Comparison of ENCODE assay signal across 13 cellular contexts in the genomic region with DNA sequence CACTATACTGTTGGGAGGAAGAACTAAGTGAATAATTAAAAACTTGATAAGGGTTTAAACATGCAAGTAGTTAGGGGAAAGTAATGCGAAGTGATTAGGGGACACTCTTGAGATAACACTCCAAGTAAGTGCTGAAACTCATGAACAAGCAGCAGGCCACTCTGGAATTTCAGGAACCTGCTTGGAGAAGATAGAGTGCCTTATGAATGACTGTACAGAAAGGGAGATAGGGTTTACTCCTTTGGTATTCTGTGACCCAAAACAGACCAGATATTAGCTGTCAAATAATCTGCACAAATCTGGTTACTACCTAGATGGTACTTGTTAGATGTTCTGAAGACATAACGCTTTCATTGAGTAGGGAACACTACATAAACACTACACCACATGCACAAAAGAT.
"Had no signal": no experiment of that assay in that cellular context is flagged by ENCODE, and none has a peak within 500 bp of the region (broad histone marks: within the 10 kb centered on the region; RNA-seq: fewer than 3 reads in every experiment).

No MANE protein-coding gene starts in this region.

- H3K9me3 ChIP-seq: esophagus squamous epithelium, sigmoid colon, thoracic aorta had no signal

- H3K4me1 ChIP-seq: parathyroid adenoma had no signal

- DNase-seq: activated CD8-positive, alpha-beta memory T cell treated with anti-CD3 and anti-CD28 coated beads for 24 hours; activated CD8-positive, alpha-beta memory T cell treated with anti-CD3 and anti-CD28 coated beads, Interleukin-2, amount 50 U/mL, for 48 hours; activated effector memory CD4-positive, alpha-beta T cell treated with Interleukin-2 at 50 U/mL for 16 hours; activated naive CD4-positive, alpha-beta T cell treated with anti-CD3 and anti-CD28 coated beads, Interleukin-2, amount 50 U/mL, for 16 hours; activated T-cell treated with anti-CD3 and anti-CD28 coated beads, Interleukin-2, amount 50 U/mL, for 48 hours; effector memory CD8-positive, alpha-beta T cell; esophagus squamous epithelium; hippocampal formation; midbrain; sigmoid colon; stimulated activated naive B cell treated with anti-CD40 and anti-IgM and Interleukin-4, amounts not matched to agents 10 μg/mL and 1 μg/mL and 100 μg/mL, for 72 hours had no signal

- H3K4me3 ChIP-seq: esophagus squamous epithelium, sigmoid colon, thoracic aorta had no signal

- H3K27ac ChIP-seq: esophagus squamous epithelium, parathyroid adenoma, sigmoid colon, thoracic aorta had no signal

- H3K36me3 ChIP-seq: esophagus squamous epithelium, sigmoid colon, thoracic aorta had no signal
